Comparison of ENCODE assay signal across 34 cellular contexts in genomic region chr4:81376720-81377119, GRCh38.
"Had no signal": no experiment of that assay in that cellular context is flagged by ENCODE, and none has a peak within 500 bp of the region (broad histone marks: within the 10 kb centered on the region; RNA-seq: fewer than 3 reads in every experiment).

No MANE protein-coding gene starts in this region.

- H3K36me3 Mint-ChIP-seq: activated CD4-positive, alpha-beta memory T cell treated with anti-CD3 and anti-CD28 coated beads for 36 hours; activated naive CD4-positive, alpha-beta T cell treated with anti-CD3 and anti-CD28 coated beads, Interleukin-2, amount 50 U/mL, for 72 hours; activated naive CD8-positive, alpha-beta T cell treated with anti-CD3 and anti-CD28 coated beads for 36 hours had no signal

- H3K4me3 Mint-ChIP-seq: activated B cell treated with CpG ODN at 0.5 μM for 24 hours; activated CD4-positive, alpha-beta memory T cell treated with anti-CD3 and anti-CD28 coated beads for 36 hours; activated CD4-positive, alpha-beta T cell treated with anti-CD3 and anti-CD28 coated beads, Interleukin-2, amount 10 ng/mL, durations not matched to agents 24 days and 14 days; activated CD8-positive, alpha-beta T cell treated with anti-CD3 and anti-CD28 coated beads for 36 hours; activated naive CD4-positive, alpha-beta T cell treated with anti-CD3 and anti-CD28 coated beads for 36 hours; activated naive CD8-positive, alpha-beta T cell treated with anti-CD3 and anti-CD28 coated beads for 36 hours; activated T-cell treated with anti-CD3 and anti-CD28 coated beads, Interleukin-2, amount 50 U/mL, for 4 hours; activated T-cell treated with anti-CD3 and anti-CD28 coated beads, Interleukin-2, amount 50 U/mL, for 72 hours; activated T-helper 1 cell treated with anti-CD3 and anti-CD28 coated beads, Interleukin-12 subunit alpha, Interleukin-12 subunit beta, Interleukin-2, Interleukin-4 antibody, amounts not matched to agents 30 ng/mL and 10 ng/mL and 1 ng/mL, durations not matched to agents 14 hours and 24 hours and 36 hours; activated T-helper 17 cell treated with anti-CD3 and anti-CD28 coated beads, Interleukin-2, amount 50 U/mL, for 72 hours; T-helper 1 cell treated with Interleukin-12 subunit alpha and Interleukin-12 subunit beta and Interleukin-4 antibody, amounts not matched to agents 30 μg/mL and 1 μg/mL, for 36 hours; T-helper 2 cell treated with Interferon-gamma antibody and Interleukin-4, amounts not matched to agents 5 μg/mL and 100 μg/mL, for 36 hours had no signal

- H3K4me3 ChIP-seq: adrenal gland, body of pancreas had no signal

- H3K27ac ChIP-seq: adrenal gland, body of pancreas had no signal

- H3K9me3 Mint-ChIP-seq: activated B cell treated with CpG ODN at 0.5 μM for 24 hours; activated CD4-positive, alpha-beta memory T cell treated with anti-CD3 and anti-CD28 coated beads for 36 hours; activated CD4-positive, alpha-beta T cell treated with anti-CD3 and anti-CD28 coated beads, Interleukin-2, amount 10 ng/mL, durations not matched to agents 24 days and 14 days; activated CD8-positive, alpha-beta T cell treated with anti-CD3 and anti-CD28 coated beads for 36 hours; activated naive CD4-positive, alpha-beta T cell treated with anti-CD3 and anti-CD28 coated beads for 36 hours; activated naive CD4-positive, alpha-beta T cell treated with anti-CD3 and anti-CD28 coated beads, Interleukin-2, amount 50 U/mL, for 72 hours; activated naive CD8-positive, alpha-beta T cell treated with anti-CD3 and anti-CD28 coated beads for 36 hours; activated T-cell treated with anti-CD3 and anti-CD28 coated beads, Interleukin-2, amount 50 U/mL, for 4 hours; activated T-cell treated with anti-CD3 and anti-CD28 coated beads, Interleukin-2, amount 50 U/mL, for 72 hours; activated T-helper 1 cell treated with anti-CD3 and anti-CD28 coated beads, Interleukin-12 subunit alpha, Interleukin-12 subunit beta, Interleukin-2, Interleukin-4 antibody, amounts not matched to agents 30 ng/mL and 10 ng/mL and 1 ng/mL, durations not matched to agents 14 hours and 24 hours and 36 hours; activated T-helper 17 cell treated with anti-CD3 and anti-CD28 coated beads, Interleukin-2, amount 50 U/mL, for 72 hours; T-helper 1 cell treated with Interleukin-12 subunit alpha and Interleukin-12 subunit beta and Interleukin-4 antibody, amounts not matched to agents 30 μg/mL and 1 μg/mL, for 36 hours; T-helper 2 cell treated with Interferon-gamma antibody and Interleukin-4, amounts not matched to agents 5 μg/mL and 100 μg/mL, for 36 hours had no signal

- H3K27me3 ChIP-seq: body of pancreas had no signal

- H3K27ac Mint-ChIP-seq: activated B cell treated with CpG ODN at 0.5 μM for 24 hours; activated CD4-positive, alpha-beta memory T cell treated with anti-CD3 and anti-CD28 coated beads for 36 hours; activated CD4-positive, alpha-beta T cell treated with anti-CD3 and anti-CD28 coated beads, Interleukin-2, amount 10 ng/mL, durations not matched to agents 24 days and 14 days; activated CD8-positive, alpha-beta T cell treated with anti-CD3 and anti-CD28 coated beads for 36 hours; activated naive CD4-positive, alpha-beta T cell treated with anti-CD3 and anti-CD28 coated beads for 36 hours; activated naive CD4-positive, alpha-beta T cell treated with anti-CD3 and anti-CD28 coated beads, Interleukin-2, amount 50 U/mL, for 72 hours; activated naive CD8-positive, alpha-beta T cell treated with anti-CD3 and anti-CD28 coated beads for 36 hours; activated T-cell treated with anti-CD3 and anti-CD28 coated beads, Interleukin-2, amount 50 U/mL, for 72 hours; activated T-helper 1 cell treated with anti-CD3 and anti-CD28 coated beads, Interleukin-12 subunit alpha, Interleukin-12 subunit beta, Interleukin-2, Interleukin-4 antibody, amounts not matched to agents 30 ng/mL and 10 ng/mL and 1 ng/mL, durations not matched to agents 14 hours and 24 hours and 36 hours; activated T-helper 17 cell treated with anti-CD3 and anti-CD28 coated beads, Interleukin-2, amount 50 U/mL, for 72 hours; T-helper 1 cell treated with Interleukin-12 subunit alpha and Interleukin-12 subunit beta and Interleukin-4 antibody, amounts not matched to agents 30 μg/mL and 1 μg/mL, for 36 hours; T-helper 2 cell treated with Interferon-gamma antibody and Interleukin-4, amounts not matched to agents 5 μg/mL and 100 μg/mL, for 36 hours had no signal

- H3K4me1 ChIP-seq: adrenal gland had no signal

- DNase-seq: activated B cell treated with CpG ODN at 0.5 μM for 24 hours; activated CD4-positive, alpha-beta memory T cell treated with anti-CD3 and anti-CD28 coated beads for 36 hours; activated CD4-positive, alpha-beta T cell treated with anti-CD3 and anti-CD28 coated beads for 4 hours; activated CD4-positive, alpha-beta T cell treated with anti-CD3 and anti-CD28 coated beads, Interleukin-2, amount 50 U/mL, for 1 hour; activated CD4-positive, alpha-beta T cell treated with anti-CD3 and anti-CD28 coated beads, Interleukin-2, amount 50 U/mL, for 4 hours; activated CD4-positive, CD25-positive, alpha-beta regulatory T cell treated with anti-CD3 and anti-CD28 coated beads, Interleukin-2, amount 50 U/mL, for 72 hours; activated CD8-positive, alpha-beta memory T cell treated with anti-CD3 and anti-CD28 coated beads, Interleukin-2, amount 50 U/mL, for 4 hours; activated CD8-positive, alpha-beta T cell treated with anti-CD3 and anti-CD28 coated beads for 36 hours; activated effector memory CD4-positive, alpha-beta T cell treated with anti-CD3 and anti-CD28 coated beads, Interleukin-2, amount 50 U/mL, for 16 hours; activated gamma-delta T cell treated with Interleukin-2 at 50 U/mL for 16 hours; activated naive CD4-positive, alpha-beta T cell; activated naive CD4-positive, alpha-beta T cell treated with anti-CD3 and anti-CD28 coated beads for 36 hours; activated naive CD4-positive, alpha-beta T cell treated with anti-CD3 and anti-CD28 coated beads, Interleukin-2, amount 50 U/mL, for 16 hours; activated naive CD8-positive, alpha-beta T cell treated with anti-CD3 and anti-CD28 coated beads for 36 hours; activated T-cell treated with anti-CD3 and anti-CD28 coated beads for 4 hours; activated T-cell treated with anti-CD3 and anti-CD28 coated beads, Interleukin-2, amount 50 U/mL, for 1 hour; activated T-cell treated with anti-CD3 and anti-CD28 coated beads, Interleukin-2, amount 50 U/mL, for 4 hours; activated T-cell treated with anti-CD3 and anti-CD28 coated beads, Interleukin-2, amount 50 U/mL, for 72 hours; adrenal gland; amniotic stem cell; aorta; body of pancreas; central memory CD4-positive, alpha-beta T cell; T-helper 1 cell; T-helper 2 cell; T-helper 9 cell had no signal

- H3K4me1 Mint-ChIP-seq: activated B cell treated with CpG ODN at 0.5 μM for 24 hours; activated CD4-positive, alpha-beta T cell treated with anti-CD3 and anti-CD28 coated beads, Interleukin-2, amount 10 ng/mL, durations not matched to agents 24 days and 14 days; activated naive CD8-positive, alpha-beta T cell treated with anti-CD3 and anti-CD28 coated beads for 36 hours; activated T-helper 17 cell treated with anti-CD3 and anti-CD28 coated beads, Interleukin-2, amount 50 U/mL, for 72 hours had no signal

- H3K36me3 ChIP-seq: adrenal gland had no signal

- FAIRE-seq: astrocyte, TTC549 had no signal

- H3K9me3 ChIP-seq: body of pancreas had no signal

- ATAC-seq: activated CD8-positive, alpha-beta T cell treated with anti-CD3 and anti-CD28 coated beads for 36 hours; activated naive CD4-positive, alpha-beta T cell treated with anti-CD3 and anti-CD28 coated beads, Interleukin-2, amount 50 U/mL, for 72 hours; activated T-cell treated with anti-CD3 and anti-CD28 coated beads, Interleukin-2, amount 50 U/mL, for 4 hours; activated T-cell treated with anti-CD3 and anti-CD28 coated beads, Interleukin-2, amount 50 U/mL, for 72 hours; activated T-helper 17 cell treated with anti-CD3 and anti-CD28 coated beads, Interleukin-2, amount 50 U/mL, for 72 hours; body of pancreas had no signal
